ENCODE assay signal across 2 cellular contexts in genomic region chr9:36424289-36425055, GRCh38.
A peak's percentile ranks its signal among the peaks of the same experiment; 100 is the strongest.
TF ChIP-seq lines count a peak whose summit lies in the region.

No MANE protein-coding gene starts in this region.

TF ChIP-seq in Ishikawa, 13 proteins besides CTCF, POLR2A, EP300 and RAD21:
- TF ChIP-seq, protein P1, sequence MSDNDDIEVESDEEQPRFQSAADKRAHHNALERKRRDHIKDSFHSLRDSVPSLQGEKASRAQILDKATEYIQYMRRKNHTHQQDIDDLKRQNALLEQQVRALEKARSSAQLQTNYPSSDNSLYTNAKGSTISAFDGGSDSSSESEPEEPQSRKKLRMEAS (IDR thresholded peaks at IDR 0.05): no peak
- TF ChIP-seq CEBPB (IDR thresholded peaks at IDR 0.05): peak; percentile 65; the same call in 1 of the 2 replicates

TF ChIP-seq in SK-N-SH, 30 proteins besides CTCF, POLR2A, EP300 and RAD21:
- TF ChIP-seq JUND (IDR thresholded peaks at IDR 0.05): no peak
- TF ChIP-seq MEF2A (IDR thresholded peaks at IDR 0.05; ENCODE audit: borderline replicate concordance, low read depth): no peak
- TF ChIP-seq ELF1 (IDR thresholded peaks at IDR 0.05): no peak
- TF ChIP-seq, protein P2, sequence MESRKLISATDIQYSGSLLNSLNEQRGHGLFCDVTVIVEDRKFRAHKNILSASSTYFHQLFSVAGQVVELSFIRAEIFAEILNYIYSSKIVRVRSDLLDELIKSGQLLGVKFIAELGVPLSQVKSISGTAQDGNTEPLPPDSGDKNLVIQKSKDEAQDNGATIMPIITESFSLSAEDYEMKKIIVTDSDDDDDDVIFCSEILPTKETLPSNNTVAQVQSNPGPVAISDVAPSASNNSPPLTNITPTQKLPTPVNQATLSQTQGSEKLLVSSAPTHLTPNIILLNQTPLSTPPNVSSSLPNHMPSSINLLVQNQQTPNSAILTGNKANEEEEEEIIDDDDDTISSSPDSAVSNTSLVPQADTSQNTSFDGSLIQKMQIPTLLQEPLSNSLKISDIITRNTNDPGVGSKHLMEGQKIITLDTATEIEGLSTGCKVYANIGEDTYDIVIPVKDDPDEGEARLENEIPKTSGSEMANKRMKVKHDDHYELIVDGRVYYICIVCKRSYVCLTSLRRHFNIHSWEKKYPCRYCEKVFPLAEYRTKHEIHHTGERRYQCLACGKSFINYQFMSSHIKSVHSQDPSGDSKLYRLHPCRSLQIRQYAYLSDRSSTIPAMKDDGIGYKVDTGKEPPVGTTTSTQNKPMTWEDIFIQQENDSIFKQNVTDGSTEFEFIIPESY (IDR thresholded peaks at IDR 0.05; ENCODE audit: borderline replicate concordance, low read depth): no peak
- no peak for TF ChIP-seq TEAD4 (IDR thresholded peaks at IDR 0.05; ENCODE audit: borderline replicate concordance, insufficient read depth)
- no peak for TF ChIP-seq FOXJ3 (CRISPR knock-in tag; IDR thresholded peaks at IDR 0.05)
- TF ChIP-seq, protein P1 (IDR thresholded peaks at IDR 0.05; ENCODE audit: low read depth): no peak
- no peak for TF ChIP-seq EZH2phosphoT487 (IDR thresholded peaks at IDR 0.05; ENCODE audit: borderline replicate concordance, low read depth)
- TF ChIP-seq MXI1 (IDR thresholded peaks at IDR 0.05; ENCODE audit: low read depth, low read length): no peak
- no peak for TF ChIP-seq FOSL2 (IDR thresholded peaks at IDR 0.05; ENCODE audit: borderline replicate concordance, low read depth)
- TF ChIP-seq, protein P3, sequence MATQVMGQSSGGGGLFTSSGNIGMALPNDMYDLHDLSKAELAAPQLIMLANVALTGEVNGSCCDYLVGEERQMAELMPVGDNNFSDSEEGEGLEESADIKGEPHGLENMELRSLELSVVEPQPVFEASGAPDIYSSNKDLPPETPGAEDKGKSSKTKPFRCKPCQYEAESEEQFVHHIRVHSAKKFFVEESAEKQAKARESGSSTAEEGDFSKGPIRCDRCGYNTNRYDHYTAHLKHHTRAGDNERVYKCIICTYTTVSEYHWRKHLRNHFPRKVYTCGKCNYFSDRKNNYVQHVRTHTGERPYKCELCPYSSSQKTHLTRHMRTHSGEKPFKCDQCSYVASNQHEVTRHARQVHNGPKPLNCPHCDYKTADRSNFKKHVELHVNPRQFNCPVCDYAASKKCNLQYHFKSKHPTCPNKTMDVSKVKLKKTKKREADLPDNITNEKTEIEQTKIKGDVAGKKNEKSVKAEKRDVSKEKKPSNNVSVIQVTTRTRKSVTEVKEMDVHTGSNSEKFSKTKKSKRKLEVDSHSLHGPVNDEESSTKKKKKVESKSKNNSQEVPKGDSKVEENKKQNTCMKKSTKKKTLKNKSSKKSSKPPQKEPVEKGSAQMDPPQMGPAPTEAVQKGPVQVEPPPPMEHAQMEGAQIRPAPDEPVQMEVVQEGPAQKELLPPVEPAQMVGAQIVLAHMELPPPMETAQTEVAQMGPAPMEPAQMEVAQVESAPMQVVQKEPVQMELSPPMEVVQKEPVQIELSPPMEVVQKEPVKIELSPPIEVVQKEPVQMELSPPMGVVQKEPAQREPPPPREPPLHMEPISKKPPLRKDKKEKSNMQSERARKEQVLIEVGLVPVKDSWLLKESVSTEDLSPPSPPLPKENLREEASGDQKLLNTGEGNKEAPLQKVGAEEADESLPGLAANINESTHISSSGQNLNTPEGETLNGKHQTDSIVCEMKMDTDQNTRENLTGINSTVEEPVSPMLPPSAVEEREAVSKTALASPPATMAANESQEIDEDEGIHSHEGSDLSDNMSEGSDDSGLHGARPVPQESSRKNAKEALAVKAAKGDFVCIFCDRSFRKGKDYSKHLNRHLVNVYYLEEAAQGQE (IDR thresholded peaks at IDR 0.05; ENCODE audit: low read depth, low read length): no peak
- TF ChIP-seq IRF3 (IDR thresholded peaks at IDR 0.05; ENCODE audit: low read depth, low read length): no peak
- TF ChIP-seq POLR2AphosphoS5 (IDR thresholded peaks at IDR 0.05; ENCODE audit: low read depth, low read length): no peak
